In the genomic region with DNA sequence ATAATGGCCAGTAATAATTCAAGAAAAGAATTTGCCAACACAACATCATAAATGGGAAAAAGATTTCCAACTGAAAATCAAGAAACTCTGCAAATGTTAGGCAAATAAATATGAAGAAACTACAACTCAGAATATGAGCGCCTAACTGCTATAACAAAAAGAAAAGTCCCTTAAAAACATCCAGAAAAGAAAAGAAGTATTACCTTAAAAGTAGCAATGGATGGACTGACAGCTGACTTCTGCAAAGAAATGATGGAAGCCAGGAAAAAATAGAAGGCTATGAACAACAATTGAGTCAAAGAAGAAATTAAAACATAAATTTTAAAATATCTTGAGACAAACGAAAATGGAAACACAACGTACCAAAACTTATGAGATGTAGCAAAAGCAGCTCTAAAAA, we compare ENCODE assay signal across 1 cellular context.
TF ChIP-seq lines count a peak whose summit lies in the region.

No MANE protein-coding gene starts in this region.

TF ChIP-seq in A549, 52 proteins besides CTCF, POLR2A, EP300 and RAD21 (continued from another document):
- TF ChIP-seq, protein P1, sequence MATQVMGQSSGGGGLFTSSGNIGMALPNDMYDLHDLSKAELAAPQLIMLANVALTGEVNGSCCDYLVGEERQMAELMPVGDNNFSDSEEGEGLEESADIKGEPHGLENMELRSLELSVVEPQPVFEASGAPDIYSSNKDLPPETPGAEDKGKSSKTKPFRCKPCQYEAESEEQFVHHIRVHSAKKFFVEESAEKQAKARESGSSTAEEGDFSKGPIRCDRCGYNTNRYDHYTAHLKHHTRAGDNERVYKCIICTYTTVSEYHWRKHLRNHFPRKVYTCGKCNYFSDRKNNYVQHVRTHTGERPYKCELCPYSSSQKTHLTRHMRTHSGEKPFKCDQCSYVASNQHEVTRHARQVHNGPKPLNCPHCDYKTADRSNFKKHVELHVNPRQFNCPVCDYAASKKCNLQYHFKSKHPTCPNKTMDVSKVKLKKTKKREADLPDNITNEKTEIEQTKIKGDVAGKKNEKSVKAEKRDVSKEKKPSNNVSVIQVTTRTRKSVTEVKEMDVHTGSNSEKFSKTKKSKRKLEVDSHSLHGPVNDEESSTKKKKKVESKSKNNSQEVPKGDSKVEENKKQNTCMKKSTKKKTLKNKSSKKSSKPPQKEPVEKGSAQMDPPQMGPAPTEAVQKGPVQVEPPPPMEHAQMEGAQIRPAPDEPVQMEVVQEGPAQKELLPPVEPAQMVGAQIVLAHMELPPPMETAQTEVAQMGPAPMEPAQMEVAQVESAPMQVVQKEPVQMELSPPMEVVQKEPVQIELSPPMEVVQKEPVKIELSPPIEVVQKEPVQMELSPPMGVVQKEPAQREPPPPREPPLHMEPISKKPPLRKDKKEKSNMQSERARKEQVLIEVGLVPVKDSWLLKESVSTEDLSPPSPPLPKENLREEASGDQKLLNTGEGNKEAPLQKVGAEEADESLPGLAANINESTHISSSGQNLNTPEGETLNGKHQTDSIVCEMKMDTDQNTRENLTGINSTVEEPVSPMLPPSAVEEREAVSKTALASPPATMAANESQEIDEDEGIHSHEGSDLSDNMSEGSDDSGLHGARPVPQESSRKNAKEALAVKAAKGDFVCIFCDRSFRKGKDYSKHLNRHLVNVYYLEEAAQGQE (IDR thresholded peaks at IDR 0.05) = no peak
- TF ChIP-seq, protein P2, sequence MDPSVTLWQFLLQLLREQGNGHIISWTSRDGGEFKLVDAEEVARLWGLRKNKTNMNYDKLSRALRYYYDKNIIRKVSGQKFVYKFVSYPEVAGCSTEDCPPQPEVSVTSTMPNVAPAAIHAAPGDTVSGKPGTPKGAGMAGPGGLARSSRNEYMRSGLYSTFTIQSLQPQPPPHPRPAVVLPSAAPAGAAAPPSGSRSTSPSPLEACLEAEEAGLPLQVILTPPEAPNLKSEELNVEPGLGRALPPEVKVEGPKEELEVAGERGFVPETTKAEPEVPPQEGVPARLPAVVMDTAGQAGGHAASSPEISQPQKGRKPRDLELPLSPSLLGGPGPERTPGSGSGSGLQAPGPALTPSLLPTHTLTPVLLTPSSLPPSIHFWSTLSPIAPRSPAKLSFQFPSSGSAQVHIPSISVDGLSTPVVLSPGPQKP (IDR thresholded peaks at IDR 0.05; ENCODE audit: low read depth, low read length) = no peak
- TF ChIP-seq RCOR1 (IDR thresholded peaks at IDR 0.05; ENCODE audit: low read depth, low read length) = no peak
